ENCODE assay signal across 11 cellular contexts in the genomic region with DNA sequence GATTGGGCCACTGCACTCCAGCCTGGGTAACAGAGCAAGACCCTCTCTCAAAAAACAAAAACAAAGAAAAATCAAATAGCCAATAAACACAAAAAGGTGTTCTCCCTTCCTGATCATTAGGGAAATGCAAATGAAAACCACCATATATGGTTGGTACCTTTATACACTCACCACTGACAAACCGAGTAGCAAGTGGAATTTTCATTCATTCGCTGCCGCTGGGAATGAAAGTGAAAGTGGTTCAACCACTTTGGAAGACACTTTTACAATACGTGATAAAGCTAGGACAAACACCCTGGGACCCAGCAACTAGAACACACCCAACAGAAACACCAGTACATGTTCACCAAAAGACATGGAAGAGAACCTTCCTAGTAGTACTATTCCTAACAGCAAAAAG. TPM values are rescaled to one million over a fixed set of nuclear protein-coding genes. Genes with fewer than 3 reads are reported as not detected.
A peak's percentile ranks its signal among the peaks of the same experiment; 100 is the strongest.
DNase-seq lines count a peak whose midpoint lies in the region; ATAC-seq and TF ChIP-seq lines count a peak whose summit lies in the region.
"Had no signal": no experiment of that assay in that cellular context is flagged by ENCODE, and none has a peak within 500 bp of the region (broad histone marks: within the 10 kb centered on the region; RNA-seq: fewer than 3 reads in every experiment).

No MANE protein-coding gene starts in this region.

- peaks cover 9% of the 10 kb centered on the region; the same call in 1 of the 2 replicates for H3K27me3 ChIP-seq in MM.1S (replicated peaks; ENCODE audit: insufficient read depth, low read length)
- H3K27me3 ChIP-seq: brain microvascular endothelial cell had no signal

- H3K36me3 ChIP-seq in MM.1S (replicated peaks; ENCODE audit: insufficient read depth, low read length) = no peaks in the 10 kb centered on the region
- H3K36me3 ChIP-seq: brain microvascular endothelial cell had no signal

- DNase-seq in T-helper 1 cell = no peak
- DNase-seq in MM.1S = no peak
- no peak for DNase-seq in activated T-helper 1 cell treated with anti-CD3 and anti-CD28 coated beads, Interleukin-12 subunit alpha, Interleukin-12 subunit beta, Interleukin-2, Interleukin-4 antibody, amounts not matched to agents 30 ng/mL and 10 ng/mL and 1 ng/mL, durations not matched to agents 14 hours and 24 hours and 36 hours (ENCODE audit: low spot score)
- no peak for DNase-seq in naive thymus-derived CD8-positive, alpha-beta T cell
- no peak for DNase-seq in GM19238 (ENCODE audit: insufficient read length, low spot score)
- DNase-seq in GM10266 (ENCODE audit: extremely low spot score) = no peak
- DNase-seq: brain microvascular endothelial cell, hippocampal formation, NCI-H1092 had no signal

- no peak for TF ChIP-seq CTCF in MM.1S (IDR thresholded peaks at IDR 0.05; ENCODE audit: low read length)
- no peak for TF ChIP-seq CTCF in GM10266 (IDR thresholded peaks at IDR 0.05; ENCODE audit: control insufficient read depth, insufficient read depth, low read depth, missing control alignments)

- no peak overlapping the region for H2AFZ ChIP-seq in MM.1S (ENCODE audit: low read length)

- H3K9me3 ChIP-seq in MM.1S (replicated peaks; ENCODE audit: insufficient read depth, low read length) = no peaks in the 10 kb centered on the region

- no peak overlapping the region for H3K4me3 ChIP-seq in MM.1S (ENCODE audit: low read length)

- H3K27ac Mint-ChIP-seq in T-helper 1 cell treated with Interleukin-12 subunit alpha and Interleukin-12 subunit beta and Interleukin-4 antibody, amounts not matched to agents 30 μg/mL and 1 μg/mL, for 36 hours = peak overlapping the region; percentile 8
- no peak overlapping the region for H3K27ac Mint-ChIP-seq in activated T-helper 1 cell treated with anti-CD3 and anti-CD28 coated beads, Interleukin-12 subunit alpha, Interleukin-12 subunit beta, Interleukin-2, Interleukin-4 antibody, amounts not matched to agents 30 ng/mL and 10 ng/mL and 1 ng/mL, durations not matched to agents 14 hours and 24 hours and 36 hours
- peak overlapping the region in 7 of 10 donors; percentile 10 to 68 (median 29) for H3K27ac Mint-ChIP-seq in naive thymus-derived CD8-positive, alpha-beta T cell

- H3K36me3 Mint-ChIP-seq in T-helper 1 cell treated with Interleukin-12 subunit alpha and Interleukin-12 subunit beta and Interleukin-4 antibody, amounts not matched to agents 30 μg/mL and 1 μg/mL, for 36 hours (ENCODE audit: low read depth) = no peaks in the 10 kb centered on the region
- no peaks in the 10 kb centered on the region for H3K36me3 Mint-ChIP-seq in activated T-helper 1 cell treated with anti-CD3 and anti-CD28 coated beads, Interleukin-12 subunit alpha, Interleukin-12 subunit beta, Interleukin-2, Interleukin-4 antibody, amounts not matched to agents 30 ng/mL and 10 ng/mL and 1 ng/mL, durations not matched to agents 14 hours and 24 hours and 36 hours (ENCODE audit: low read depth)
- no peaks in the 10 kb centered on the region for H3K36me3 Mint-ChIP-seq in naive thymus-derived CD8-positive, alpha-beta T cell

- peak overlapping the region; percentile 24; the same call in 1 of the 2 replicates for H3K4me2 ChIP-seq in MM.1S (ENCODE audit: low read depth, low read length)

- no peaks in the 10 kb centered on the region for H3K9me3 Mint-ChIP-seq in T-helper 1 cell treated with Interleukin-12 subunit alpha and Interleukin-12 subunit beta and Interleukin-4 antibody, amounts not matched to agents 30 μg/mL and 1 μg/mL, for 36 hours
- H3K9me3 Mint-ChIP-seq in activated T-helper 1 cell treated with anti-CD3 and anti-CD28 coated beads, Interleukin-12 subunit alpha, Interleukin-12 subunit beta, Interleukin-2, Interleukin-4 antibody, amounts not matched to agents 30 ng/mL and 10 ng/mL and 1 ng/mL, durations not matched to agents 14 hours and 24 hours and 36 hours = no peaks in the 10 kb centered on the region
- H3K9me3 Mint-ChIP-seq in naive thymus-derived CD8-positive, alpha-beta T cell = no peaks in the 10 kb centered on the region

- peaks cover 5% of the 10 kb centered on the region for H3K27me3 Mint-ChIP-seq in T-helper 1 cell treated with Interleukin-12 subunit alpha and Interleukin-12 subunit beta and Interleukin-4 antibody, amounts not matched to agents 30 μg/mL and 1 μg/mL, for 36 hours (ENCODE audit: low read depth)
- peaks cover 6% of the 10 kb centered on the region for H3K27me3 Mint-ChIP-seq in activated T-helper 1 cell treated with anti-CD3 and anti-CD28 coated beads, Interleukin-12 subunit alpha, Interleukin-12 subunit beta, Interleukin-2, Interleukin-4 antibody, amounts not matched to agents 30 ng/mL and 10 ng/mL and 1 ng/mL, durations not matched to agents 14 hours and 24 hours and 36 hours (ENCODE audit: insufficient read depth)
- H3K27me3 Mint-ChIP-seq in naive thymus-derived CD8-positive, alpha-beta T cell = peaks cover 0 to 3% (median 0%) of the 10 kb centered on the region in 5 donors

- no peak for ATAC-seq in naive thymus-derived CD8-positive, alpha-beta T cell
- no peak for ATAC-seq in HG03432 (IDR thresholded peaks at IDR 0.05; ENCODE audit: unreplicated experiment)

- peak overlapping the region; percentile 36 for H3K4me3 Mint-ChIP-seq in T-helper 1 cell treated with Interleukin-12 subunit alpha and Interleukin-12 subunit beta and Interleukin-4 antibody, amounts not matched to agents 30 μg/mL and 1 μg/mL, for 36 hours
- peak overlapping the region; percentile 0 for H3K4me3 Mint-ChIP-seq in activated T-helper 1 cell treated with anti-CD3 and anti-CD28 coated beads, Interleukin-12 subunit alpha, Interleukin-12 subunit beta, Interleukin-2, Interleukin-4 antibody, amounts not matched to agents 30 ng/mL and 10 ng/mL and 1 ng/mL, durations not matched to agents 14 hours and 24 hours and 36 hours
- peak overlapping the region; percentile 23 to 76 (median 60) for H3K4me3 Mint-ChIP-seq in naive thymus-derived CD8-positive, alpha-beta T cell

- peaks cover 16% of the 10 kb centered on the region for H3K4me1 Mint-ChIP-seq in T-helper 1 cell treated with Interleukin-12 subunit alpha and Interleukin-12 subunit beta and Interleukin-4 antibody, amounts not matched to agents 30 μg/mL and 1 μg/mL, for 36 hours (ENCODE audit: low read depth)
- peaks cover 17% of the 10 kb centered on the region for H3K4me1 Mint-ChIP-seq in activated T-helper 1 cell treated with anti-CD3 and anti-CD28 coated beads, Interleukin-12 subunit alpha, Interleukin-12 subunit beta, Interleukin-2, Interleukin-4 antibody, amounts not matched to agents 30 ng/mL and 10 ng/mL and 1 ng/mL, durations not matched to agents 14 hours and 24 hours and 36 hours (ENCODE audit: low read depth)
- H3K4me1 Mint-ChIP-seq in naive thymus-derived CD8-positive, alpha-beta T cell = peaks cover 4 to 8% (median 7%) of the 10 kb centered on the region in 4 donors

- no peaks in the 10 kb centered on the region for H3K9me2 ChIP-seq in MM.1S (replicated peaks; ENCODE audit: insufficient read depth, low read length)

- no peak overlapping the region for H3K9ac ChIP-seq in MM.1S (ENCODE audit: low read length)

- H4K20me1 ChIP-seq in MM.1S (ENCODE audit: insufficient read depth, low read length) = no peaks in the 10 kb centered on the region

- no peaks in the 10 kb centered on the region for H3K79me2 ChIP-seq in MM.1S (ENCODE audit: low read length)

- POLR2A ChIA-PET in naive thymus-derived CD8-positive, alpha-beta T cell (lab: Charles Lee) = no interaction called here

- no peak overlapping the region for H3K27ac ChIP-seq in MM.1S (ENCODE audit: low read length)
- H3K27ac ChIP-seq: brain microvascular endothelial cell had no signal

- H3K4me1 ChIP-seq in MM.1S (ENCODE audit: low read length) = no peaks in the 10 kb centered on the region; the same call in 1 of the 2 replicates

- intact Hi-C loops in activated T-helper 1 cell treated with anti-CD3 and anti-CD28 coated beads, Interleukin-12 subunit alpha, Interleukin-12 subunit beta, Interleukin-2, Interleukin-4 antibody, amounts not matched to agents 30 ng/mL and 10 ng/mL and 1 ng/mL, durations not matched to agents 14 hours and 24 hours and 36 hours (cut with micrococcal nuclease) = no loop called here

- H3F3A ChIP-seq in MM.1S (ENCODE audit: insufficient read depth, low read length) = peaks cover 2% of the 10 kb centered on the region; the same call in 1 of the 2 replicates

RNA-seq across cellular contexts. Expression of a gene that starts 21.0 kb away (rescaled TPM):
- 3.9 TPM in 2 replicates for total RNA-seq in activated T-helper 1 cell treated with anti-CD3 and anti-CD28 coated beads, Interleukin-12 subunit alpha, Interleukin-12 subunit beta, Interleukin-2, Interleukin-4 antibody, amounts not matched to agents 30 ng/mL and 10 ng/mL and 1 ng/mL, durations not matched to agents 14 hours and 24 hours and 36 hours
- total RNA-seq in naive thymus-derived CD8-positive, alpha-beta T cell = under 1 TPM; 0.25 to 0.34 TPM
- not detected for polyA plus RNA-seq in naive thymus-derived CD8-positive, alpha-beta T cell

RNA-seq across cellular contexts. Expression of a gene that starts 27.0 kb away (rescaled TPM):
- 17.5 and 17.8 TPM in 2 replicates for total RNA-seq in activated T-helper 1 cell treated with anti-CD3 and anti-CD28 coated beads, Interleukin-12 subunit alpha, Interleukin-12 subunit beta, Interleukin-2, Interleukin-4 antibody, amounts not matched to agents 30 ng/mL and 10 ng/mL and 1 ng/mL, durations not matched to agents 14 hours and 24 hours and 36 hours
- total RNA-seq in naive thymus-derived CD8-positive, alpha-beta T cell = 10 to 100 TPM; 18.3 to 20.8 TPM
- 10 to 100 TPM in 1 of 3 donors, 1 to 10 TPM in 2; 7.8 to 21.5 (median 8.0) TPM for polyA plus RNA-seq in naive thymus-derived CD8-positive, alpha-beta T cell

RNA-seq across cellular contexts. Expression of a gene that starts 55.0 kb away (rescaled TPM):
- 0.93 and 1.4 TPM in 2 replicates for total RNA-seq in activated T-helper 1 cell treated with anti-CD3 and anti-CD28 coated beads, Interleukin-12 subunit alpha, Interleukin-12 subunit beta, Interleukin-2, Interleukin-4 antibody, amounts not matched to agents 30 ng/mL and 10 ng/mL and 1 ng/mL, durations not matched to agents 14 hours and 24 hours and 36 hours
- total RNA-seq in naive thymus-derived CD8-positive, alpha-beta T cell = 1 to 10 TPM; 3.4 to 6.2 TPM
- polyA plus RNA-seq in naive thymus-derived CD8-positive, alpha-beta T cell = 1 to 10 TPM; 2.8 to 4.9 (median 2.8) TPM

Comparison
In these comparisons a context has a peak if more than half of its experiments do, and no peak if none do; other contexts are left out.
1. H3K4me3 Mint-ChIP-seq: peak in every context shown above with its lines; median percentile 60 in naive thymus-derived CD8-positive, alpha-beta T cell; 36 in T-helper 1 cell treated with Interleukin-12 subunit alpha and Interleukin-12 subunit beta and Interleukin-4 antibody, amounts not matched to agents 30 μg/mL and 1 μg/mL, for 36 hours; 0 in activated T-helper 1 cell treated with anti-CD3 and anti-CD28 coated beads, Interleukin-12 subunit alpha, Interleukin-12 subunit beta, Interleukin-2, Interleukin-4 antibody, amounts not matched to agents 30 ng/mL and 10 ng/mL and 1 ng/mL, durations not matched to agents 14 hours and 24 hours and 36 hours.